9 cellular contexts compared by ENCODE assay signal in genomic region chr5:140345919-140346347, GRCh38. TPM values are rescaled to one million over a fixed set of nuclear protein-coding genes. Genes with fewer than 3 reads are reported as not detected.
DNase-seq lines count a peak whose midpoint lies in the region; ATAC-seq and TF ChIP-seq lines count a peak whose summit lies in the region.
"Had no signal": no experiment of that assay in that cellular context is flagged by ENCODE, and none has a peak within 500 bp of the region (broad histone marks: within the 10 kb centered on the region; RNA-seq: fewer than 3 reads in every experiment).

No MANE protein-coding gene starts in this region.

- no peaks in the 10 kb centered on the region for H3K27me3 Mint-ChIP-seq in activated B cell treated with CpG ODN at 0.5 μM for 24 hours
- peaks cover 13 to 23% of the 10 kb centered on the region in 2 donors for H3K27me3 Mint-ChIP-seq in natural killer cell (ENCODE audit: low read depth in 2 of 2)

- intact Hi-C loops in activated B cell treated with CpG ODN at 0.5 μM for 24 hours (cut with micrococcal nuclease): loop anchor here (1.0 kb wide), 2 partner anchors 43 to 102 kb away; partner anchors contain the start of gene PFDN1
- intact Hi-C loops in natural killer cell (cut with micrococcal nuclease): no loop called here

- POLR2A ChIA-PET in BJ (lab: Charles Lee) (interaction anchor here (1.1 to 1.8 kb wide), 3 partner anchors 85 to 105 kb away, joined by 3 to 6 read pairs (median 4); no protein-coding TSS in a partner anchor), activated B cell treated with CpG ODN at 0.5 μM for 24 hours (lab: Charles Lee) (interaction anchor here (0.6 to 2.0 kb wide), 6 partner anchors 43 to 499 kb away, joined by 3 to 6 read pairs (median 6); partner anchors contain the start of genes ANKHD1, IK, NDUFA2 and PFDN1)

- TF ChIP-seq CTCF in BJ (IDR thresholded peaks at IDR 0.05; ENCODE audit: insufficient read depth, low read depth, low read length): peak; percentile 52
- TF ChIP-seq CTCF in HL-60 (IDR thresholded peaks at IDR 0.05; ENCODE audit: insufficient read depth, low read length): peak; percentile 21
- no peak for TF ChIP-seq CTCF in activated B cell treated with CpG ODN at 0.5 μM for 24 hours (IDR thresholded peaks at IDR 0.05)
- peak; percentile 27 for TF ChIP-seq CTCF in foreskin fibroblast (IDR thresholded peaks at IDR 0.05; ENCODE audit: low read depth, low read length)
- no peak for TF ChIP-seq CTCF in natural killer cell (IDR thresholded peaks at IDR 0.05)

- no peaks in the 10 kb centered on the region for H3K36me3 ChIP-seq in BJ (ENCODE audit: control insufficient read depth, insufficient read depth, low read length)

- DNase-seq in BJ (ENCODE audit: low read depth): no peak
- peak in 1 of 2 experiments; percentile 30 for DNase-seq in HL-60 (ENCODE audit: low read depth in 1 of 2, low spot score in 1 of 2)
- no peak for DNase-seq in activated B cell treated with CpG ODN at 0.5 μM for 24 hours
- peak; percentile 65 to 85 for DNase-seq in foreskin fibroblast
- no peak for DNase-seq in natural killer cell
- no peak for DNase-seq in NCI-H1417 treated with DMSO at 0.1 percent for 48 hours (lab: John Stamatoyannopoulos, UW)
- DNase-seq in COR-L47 (lab: John Stamatoyannopoulos, UW): no peak

- CTCF ChIA-PET in BJ (lab: Yijun Ruan, JAX) (interaction anchor here (1.0 to 22.9 kb wide), 26 partner anchors 8 to 365 kb away, joined by 3 to 813 read pairs (median 5); partner anchors contain the start of genes PFDN1 and SLC4A9), activated B cell treated with CpG ODN at 0.5 μM for 24 hours (lab: Charles Lee) (interaction anchor here (0.7 to 14.6 kb wide), 11 partner anchors 8 to 379 kb away, joined by 3 to 347 read pairs (median 4); partner anchors contain the start of gene PFDN1)

- H3K9me3 Mint-ChIP-seq in activated B cell treated with CpG ODN at 0.5 μM for 24 hours (no peaks in the 10 kb centered on the region), natural killer cell (no peaks in the 10 kb centered on the region)

- peak overlapping the region; percentile 36 for H3K27ac ChIP-seq in HL-60 (replicated peaks)

- peak overlapping the region; percentile 65 for H3K4me3 Mint-ChIP-seq in activated B cell treated with CpG ODN at 0.5 μM for 24 hours
- H3K4me3 Mint-ChIP-seq in natural killer cell: peak overlapping the region; percentile 87

- ATAC-seq in GM19025 (IDR thresholded peaks at IDR 0.05; ENCODE audit: low read depth, unreplicated experiment): peak; percentile 12
- no peak for ATAC-seq in activated B cell treated with CpG ODN at 0.5 μM for 24 hours (ENCODE audit: low read depth)
- peak in 2 of 3 donors; percentile 16 to 43 for ATAC-seq in natural killer cell

- peak overlapping the region; percentile 76 for H3K4me3 ChIP-seq in BJ (ENCODE audit: low read depth, low read length)
- peak overlapping the region; percentile 77 for H3K4me3 ChIP-seq in HL-60 (replicated peaks; ENCODE audit: insufficient read depth, low read length)
- H3K4me3 ChIP-seq in foreskin fibroblast (ENCODE audit: low read depth in 1 of 2, low read length in 2 of 2): peak overlapping the region; percentile 64 to 66

- H3K4me1 Mint-ChIP-seq in activated B cell treated with CpG ODN at 0.5 μM for 24 hours (peaks cover 52% of the 10 kb centered on the region), natural killer cell (peaks cover 19 to 35% of the 10 kb centered on the region in 2 donors)

- H3K27ac Mint-ChIP-seq in activated B cell treated with CpG ODN at 0.5 μM for 24 hours (no peak overlapping the region), natural killer cell (peak overlapping the region in 1 of 2 donors; percentile 36)

- H3K27me3 ChIP-seq in BJ (ENCODE audit: control insufficient read depth, insufficient read depth, low read length): no peaks in the 10 kb centered on the region
- H3K27me3 ChIP-seq in HL-60 (ENCODE audit: insufficient read depth, poor library complexity, severe bottlenecking): no peaks in the 10 kb centered on the region

- no peaks in the 10 kb centered on the region for H3K36me3 Mint-ChIP-seq in activated B cell treated with CpG ODN at 0.5 μM for 24 hours (ENCODE audit: low read depth)
- no peaks in the 10 kb centered on the region for H3K36me3 Mint-ChIP-seq in natural killer cell

RNA-seq across cellular contexts. Expression of gene HBEGF, which starts 0.5 kb away (rescaled TPM):
- polyA plus RNA-seq in BJ (2011; rRNA removed): 2.4 and 3.1 TPM in 2 replicates
- 0.31 and 0.81 TPM in 2 replicates for polyA minus RNA-seq in BJ (2011; rRNA and poly(A)+ RNA removed)
- total RNA-seq in activated B cell treated with CpG ODN at 0.5 μM for 24 hours (0.22 and 0.49 TPM in 2 replicates), natural killer cell (1 to 10 TPM; 5.1 to 9.9 (median 7.8) TPM)

RNA-seq across cellular contexts. Expression of gene SLC4A9, which starts 14.1 kb away (rescaled TPM):
- polyA plus RNA-seq in BJ (2011; rRNA removed): not detected in 2 replicates
- not detected in 2 replicates for polyA minus RNA-seq in BJ (2011; rRNA and poly(A)+ RNA removed)
- total RNA-seq in activated B cell treated with CpG ODN at 0.5 μM for 24 hours (not detected in 2 replicates), natural killer cell (not detected)
- total RNA-seq: T-helper 2 cell treated with Interferon-gamma antibody and Interleukin-4, amounts not matched to agents 100 ng/mL and 5 ng/mL, for 36 hours had no signal

RNA-seq across cellular contexts. Expression of gene PFDN1, which starts 43.0 kb away (rescaled TPM):
- 97.7 and 114 TPM in 2 replicates for polyA plus RNA-seq in BJ (2011; rRNA removed)
- polyA minus RNA-seq in BJ (2011; rRNA and poly(A)+ RNA removed): 44.6 and 66.8 TPM in 2 replicates
- total RNA-seq in activated B cell treated with CpG ODN at 0.5 μM for 24 hours (38.2 and 38.4 TPM in 2 replicates), natural killer cell (10 to 100 TPM; 28.0 to 39.1 (median 37.6) TPM)

RNA-seq across cellular contexts. Expression of gene ANKHD1, which starts 55.7 kb away (rescaled TPM):
- 28.0 and 37.4 TPM in 2 replicates for polyA plus RNA-seq in BJ (2011; rRNA removed)
- 34.5 and 49.9 TPM in 2 replicates for polyA minus RNA-seq in BJ (2011; rRNA and poly(A)+ RNA removed)
- total RNA-seq in activated B cell treated with CpG ODN at 0.5 μM for 24 hours (166 and 187 TPM in 2 replicates), natural killer cell (100 to 1,000 TPM; 225 to 239 (median 230) TPM)

Comparison
In these comparisons a context has a peak if more than half of its experiments do, and no peak if none do; other contexts are left out.
1. DNase-seq: peak in foreskin fibroblast (2 of 2); none in BJ (single experiment), activated B cell treated with CpG ODN at 0.5 μM for 24 hours (single experiment), natural killer cell (single experiment), NCI-H1417 treated with DMSO at 0.1 percent for 48 hours (single experiment) and COR-L47 (single experiment).
2. CTCF ChIP-seq: peak in BJ (single experiment), HL-60 (single experiment) and foreskin fibroblast (single experiment); none in activated B cell treated with CpG ODN at 0.5 μM for 24 hours (single experiment) and natural killer cell (single experiment).
3. Peak in every context shown above with its lines, with median percentiles within 50 percentile points of each other: H3K4me3 ChIP-seq.